1 cellular context compared by ENCODE assay signal in genomic region chr22:50444663-50445062, GRCh38.
TF ChIP-seq lines count a peak whose summit lies in the region.

No MANE protein-coding gene starts in this region.

TF ChIP-seq in GM23338, 12 proteins besides CTCF, POLR2A, EP300 and RAD21 (continued from another document):
- no peak for TF ChIP-seq ETS1 (IDR thresholded peaks at IDR 0.05)
- no peak for TF ChIP-seq ZNF462 (CRISPR knock-in tag; IDR thresholded peaks at IDR 0.05)
- no peak for TF ChIP-seq EZH2phosphoT487 (IDR thresholded peaks at IDR 0.05; ENCODE audit: unreplicated experiment)
